19 cellular contexts compared by ENCODE assay signal in genomic region chr4:21806991-21807390, GRCh38.
"Had no signal": no experiment of that assay in that cellular context is flagged by ENCODE, and none has a peak within 500 bp of the region (broad histone marks: within the 10 kb centered on the region; RNA-seq: fewer than 3 reads in every experiment).

No MANE protein-coding gene starts in this region.

- H3K4me1 ChIP-seq: right atrium auricular region, tibial artery, uterus had no signal

- H3K9me3 ChIP-seq: right atrium auricular region, tibial artery, uterus had no signal

- H3K4me3 ChIP-seq: coronary artery, lung, right atrium auricular region, tibial artery, uterus had no signal

- H3K36me3 Mint-ChIP-seq: activated naive CD8-positive, alpha-beta T cell; mesothelial cell of epicardium had no signal

- H3K4me1 Mint-ChIP-seq: activated CD4-positive, alpha-beta memory T cell treated with anti-CD3 and anti-CD28 coated beads, Interleukin-2, amount 10 ng/mL, durations not matched to agents 7 days and 5 days; nephron progenitor cell had no signal

- H3K36me3 ChIP-seq: right atrium auricular region, tibial artery, uterus had no signal

- H3K9me3 Mint-ChIP-seq: activated CD4-positive, alpha-beta memory T cell treated with anti-CD3 and anti-CD28 coated beads, Interleukin-2, amount 10 ng/mL, durations not matched to agents 7 days and 5 days; activated T-cell treated with anti-CD3 and anti-CD28 coated beads, Interleukin-2, amount 50 U/mL, for 4 hours; nephron progenitor cell had no signal

- H3K27me3 ChIP-seq: right atrium auricular region, tibial artery, uterus had no signal

- ATAC-seq: activated T-cell treated with anti-CD3 and anti-CD28 coated beads, Interleukin-2, amount 50 U/mL, for 4 hours had no signal

- DNase-seq: activated CD4-positive, alpha-beta memory T cell treated with anti-CD3 and anti-CD28 coated beads, Interleukin-2, amount 10 ng/mL, durations not matched to agents 7 days and 5 days; activated gamma-delta T cell; activated T-cell treated with anti-CD3 and anti-CD28 coated beads, Interleukin-2, amount 50 U/mL, for 4 hours; amniotic stem cell; caudate nucleus; islet precursor cell; nephron progenitor cell; stimulated activated CD4-positive, alpha-beta T cell treated with anti-CD3 and anti-CD28 coated beads, Interleukin-15, amount 100 ng/mL, for 24 hours; stimulated activated CD4-positive, alpha-beta T cell treated with anti-CD3 and anti-CD28 coated beads, Interleukin-4, amount 100 ng/mL, for 24 hours; stimulated activated naive CD4-positive, alpha-beta T cell; tibial artery; uterus had no signal

- H3K27ac Mint-ChIP-seq: activated CD4-positive, alpha-beta memory T cell treated with anti-CD3 and anti-CD28 coated beads, Interleukin-2, amount 10 ng/mL, durations not matched to agents 7 days and 5 days; activated naive CD8-positive, alpha-beta T cell; mesothelial cell of epicardium; nephron progenitor cell; progenitor cell of endocrine pancreas had no signal

- H3K4me3 Mint-ChIP-seq: activated CD4-positive, alpha-beta memory T cell treated with anti-CD3 and anti-CD28 coated beads, Interleukin-2, amount 10 ng/mL, durations not matched to agents 7 days and 5 days; activated naive CD8-positive, alpha-beta T cell; activated T-cell treated with anti-CD3 and anti-CD28 coated beads, Interleukin-2, amount 50 U/mL, for 4 hours; mesothelial cell of epicardium; nephron progenitor cell had no signal

- H3K27ac ChIP-seq: coronary artery, epithelial cell of prostate, right atrium auricular region, tibial artery, uterus had no signal

- H3K27me3 Mint-ChIP-seq: activated CD4-positive, alpha-beta memory T cell treated with anti-CD3 and anti-CD28 coated beads, Interleukin-2, amount 10 ng/mL, durations not matched to agents 7 days and 5 days; activated naive CD8-positive, alpha-beta T cell; progenitor cell of endocrine pancreas had no signal
